In the genomic region with DNA sequence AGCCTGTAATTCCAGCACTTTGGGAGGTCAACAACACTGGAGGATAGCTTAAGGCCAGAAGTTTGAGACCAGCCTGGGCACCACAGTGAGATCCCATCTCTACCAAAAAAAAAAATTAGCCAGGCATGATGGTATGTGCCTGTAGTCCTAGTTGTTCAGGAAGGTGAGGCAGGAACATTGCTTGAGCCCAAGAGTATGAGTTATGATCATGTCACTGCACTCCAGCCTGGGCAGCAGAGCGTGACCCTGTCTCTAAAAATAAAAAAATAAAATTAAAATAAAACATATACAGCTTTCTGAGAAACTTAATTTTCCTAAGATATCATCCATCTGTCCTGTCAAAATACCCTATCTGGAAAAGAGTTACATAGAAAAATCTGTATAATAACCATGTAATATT, we compare ENCODE assay signal across 9 cellular contexts.
"Had no signal": no experiment of that assay in that cellular context is flagged by ENCODE, and none has a peak within 500 bp of the region (broad histone marks: within the 10 kb centered on the region; RNA-seq: fewer than 3 reads in every experiment).

No MANE protein-coding gene starts in this region.

- H3K36me3 ChIP-seq: HAP-1 had no signal

- ATAC-seq: HCT116, K562 had no signal

- FAIRE-seq: HTR-8/SVneo, K562 had no signal

- H3K9ac ChIP-seq: GM23248 had no signal

- H3K9me3 ChIP-seq: HAP-1 had no signal

- H2AFZ ChIP-seq: GM23248 had no signal

- DNase-seq: GM23248, GOT3, H7, IMR-90, KG1 had no signal

- H3K27ac ChIP-seq: GM23248 had no signal

- H3K4me3 ChIP-seq: GM23248, HAP-1, K562 had no signal

- H3K4me1 ChIP-seq: HAP-1 had no signal
